Comparison of ENCODE assay signal across 8 cellular contexts in genomic region chr1:170074250-170075157, GRCh38. TPM values are rescaled to one million over a fixed set of nuclear protein-coding genes. Genes with fewer than 3 reads are reported as not detected.
DNase-seq lines count a peak whose midpoint lies in the region; ATAC-seq and TF ChIP-seq lines count a peak whose summit lies in the region.

Gene KIFAP3 (minus strand): TSS chr1:170074695. CDS start chr1:170074467, 228 bp downstream.

- H3K27ac Mint-ChIP-seq in activated naive CD8-positive, alpha-beta T cell, result peak within 1 kb of the TSS; percentile 93

- TF ChIP-seq CTCF in GM10248 (IDR thresholded peaks at IDR 0.05; ENCODE audit: control extremely low read depth, extremely low read depth, low read depth, missing control alignments) (peak; percentile 50), osteoblast (IDR thresholded peaks at IDR 0.05; ENCODE audit: extremely low read depth, low read depth, low read length) (peak; percentile 61)

- POLR2A ChIA-PET in GM10248 (lab: Yijun Ruan, JAX), result interaction anchor here (1.0 kb wide), 1 partner anchor 180 kb away, joined by 3 read pairs; no protein-coding TSS in a partner anchor

- H3K4me2 ChIP-seq in osteoblast (ENCODE audit: insufficient read depth, low read length), result peak within 1 kb of the TSS; percentile 86

- H3K27me3 ChIP-seq in osteoblast (ENCODE audit: insufficient read depth, low read length) (no peaks in the 10 kb centered on the region), thymus (ENCODE audit: control insufficient read depth, insufficient read depth) (no peaks in the 10 kb centered on the region)

- DNase-seq in GM10248 (ENCODE audit: extremely low spot score) (peak; percentile 94), NCI-H1092 (lab: John Stamatoyannopoulos, UW) (peak; percentile 96), SKM-1 (lab: John Stamatoyannopoulos, UW; ENCODE audit: unreplicated experiment) (peak; percentile 99), glomerular visceral epithelial cell (ENCODE audit: extremely low spot score) (peak; percentile 99), osteoblast (ENCODE audit: insufficient read length, low spot score, missing footprints) (peak; percentile 93)

- CTCF ChIA-PET in GM10248 (lab: Yijun Ruan, JAX), result interaction anchor here (0.6 to 1.3 kb wide), 9 partner anchors 10 to 466 kb away, joined by 3 to 5 read pairs (median 3); partner anchors contain the start of gene SCYL3

- H3K4me3 ChIP-seq in osteoblast (ENCODE audit: insufficient read depth, low read length), result peak within 1 kb of the TSS; percentile 90
- H3K4me3 ChIP-seq in thymus (ENCODE audit: low read length), result peak within 1 kb of the TSS; percentile 62

- H3K4me3 Mint-ChIP-seq in activated naive CD8-positive, alpha-beta T cell, result peak within 1 kb of the TSS; percentile 98

- no peaks in the 10 kb centered on the region for H4K20me1 ChIP-seq in osteoblast (ENCODE audit: insufficient read depth, low read length)

- peaks cover 43% of the 10 kb centered on the region for H3K79me2 ChIP-seq in osteoblast (ENCODE audit: insufficient read depth, low read length)

- H3K4me1 ChIP-seq in osteoblast (ENCODE audit: insufficient read depth, low read length) (peaks cover 9% of the 10 kb centered on the region), thymus (ENCODE audit: control insufficient read depth, insufficient read depth, low read length) (peaks cover 7% of the 10 kb centered on the region)

- no peaks in the 10 kb centered on the region for H3K9me3 ChIP-seq in osteoblast (ENCODE audit: low read depth, low read length)
- no peaks in the 10 kb centered on the region for H3K9me3 ChIP-seq in thymus (ENCODE audit: control insufficient read depth)

- no peaks in the 10 kb centered on the region for H3K36me3 ChIP-seq in osteoblast (ENCODE audit: insufficient read depth, low read length)
- no peaks in the 10 kb centered on the region for H3K36me3 ChIP-seq in thymus (ENCODE audit: control insufficient read depth, insufficient read depth)

- peaks cover 57% of the 10 kb centered on the region for H3K4me1 Mint-ChIP-seq in activated naive CD8-positive, alpha-beta T cell (ENCODE audit: low read depth)

- WGBS in thymus, result 1% methylated on average over 39 of the region's 39 CpGs

- ATAC-seq in HG02588 (IDR thresholded peaks at IDR 0.05; ENCODE audit: unreplicated experiment), result peak; percentile 99

- H3K9me3 Mint-ChIP-seq in activated naive CD8-positive, alpha-beta T cell (ENCODE audit: low read depth), result peaks cover 4% of the 10 kb centered on the region

- H3K27me3 Mint-ChIP-seq in activated naive CD8-positive, alpha-beta T cell, result no peaks in the 10 kb centered on the region

- peak within 1 kb of the TSS; percentile 78 for H3K27ac ChIP-seq in osteoblast (ENCODE audit: low read depth, low read length)
- H3K27ac ChIP-seq in thymus (ENCODE audit: low read depth), result peak within 1 kb of the TSS; percentile 81

- peaks cover 12% of the 10 kb centered on the region for H3K36me3 Mint-ChIP-seq in activated naive CD8-positive, alpha-beta T cell

- peak within 1 kb of the TSS; percentile 98 for H2AFZ ChIP-seq in osteoblast (ENCODE audit: low read length)

RNA-seq across cellular contexts. Expression of gene KIFAP3, which starts in this region (rescaled TPM):
- total RNA-seq in osteoblast, result 44.9 and 50.4 TPM in 2 replicates
- 19.5 TPM for polyA plus RNA-seq in thymus

Comparison
In these comparisons a context has a peak if more than half of its experiments do, and no peak if none do; other contexts are left out.
1. Peak in every context shown above with its lines: DNase-seq, ATAC-seq, H3K4me3 ChIP-seq and H3K27ac ChIP-seq.